ENCODE assay signal across 9 cellular contexts in genomic region chr2:134700730-134701129, GRCh38. TPM values are rescaled to one million over a fixed set of nuclear protein-coding genes. Genes with fewer than 3 reads are reported as not detected.
"Had no signal": no experiment of that assay in that cellular context is flagged by ENCODE, and none has a peak within 500 bp of the region (broad histone marks: within the 10 kb centered on the region; RNA-seq: fewer than 3 reads in every experiment).

No MANE protein-coding gene starts in this region.

- H3K27me3 Mint-ChIP-seq: IgD-negative memory B cell had no signal

- DNase-seq: IMR-90, KBM-7, KG1 had no signal

- FAIRE-seq: HepG2, HTR-8/SVneo had no signal

- H3K9me3 Mint-ChIP-seq: IgD-negative memory B cell had no signal

- ATAC-seq: HepG2, K562 had no signal

- H3K27ac ChIP-seq: HL-60 had no signal

- H3K4me3 ChIP-seq: K562 had no signal

RNA-seq across cellular contexts. Expression of gene TMEM163, which starts 18.1 kb away (rescaled TPM):
- total RNA-seq: HepG2, HT-29, IMR-90 had no signal
- polyA plus RNA-seq: IMR-90 had no signal
